Comparison of ENCODE assay signal across 16 cellular contexts in the genomic region with DNA sequence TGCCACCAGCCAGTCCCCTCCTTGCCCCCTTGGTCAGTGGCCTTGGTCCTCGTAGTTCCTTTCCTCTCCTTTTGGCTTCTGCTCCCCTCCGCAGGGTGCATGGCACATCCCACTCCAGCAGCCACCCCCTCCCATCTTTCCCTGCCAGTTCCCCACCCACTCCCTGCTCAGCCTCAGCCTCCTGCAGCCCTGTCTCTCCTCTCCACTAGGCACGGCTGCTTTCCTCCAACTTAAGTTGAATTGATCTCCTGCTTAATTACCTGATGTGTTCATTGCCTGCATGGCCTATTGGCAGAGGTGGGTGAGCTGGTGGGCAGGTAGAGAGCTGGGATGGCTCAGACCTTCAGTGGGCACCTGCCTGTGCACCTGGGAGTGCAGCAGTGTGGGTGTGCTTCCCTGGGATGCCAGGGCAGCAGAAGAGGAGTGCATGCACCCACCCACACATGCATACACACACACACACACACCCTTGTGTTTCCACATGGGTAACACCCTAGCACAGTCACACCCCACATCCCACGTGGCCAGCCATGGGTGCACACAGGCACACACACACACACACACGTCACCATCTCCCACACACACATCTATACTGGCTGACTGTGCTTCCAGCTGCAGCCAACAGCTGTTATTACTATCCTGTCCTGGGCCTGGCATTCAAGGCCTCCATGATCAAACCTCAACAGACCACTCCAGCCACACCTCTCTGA. TPM values are rescaled to one million over a fixed set of nuclear protein-coding genes. Genes with fewer than 3 reads are reported as not detected.
"Had no signal": no experiment of that assay in that cellular context is flagged by ENCODE, and none has a peak within 500 bp of the region (broad histone marks: within the 10 kb centered on the region; RNA-seq: fewer than 3 reads in every experiment).

No MANE protein-coding gene starts in this region.

- H3K9me3 Mint-ChIP-seq: activated CD8-positive, alpha-beta T cell treated with anti-CD3 and anti-CD28 coated beads for 36 hours; activated T-cell treated with anti-CD3 and anti-CD28 coated beads, Interleukin-2, amount 50 U/mL, for 72 hours; mesothelial cell of epicardium; stimulated activated naive B cell treated with anti-CD40 and anti-IgM and Interleukin-4, amounts not matched to agents 10 μg/mL and 1 μg/mL and 100 μg/mL, for 72 hours had no signal

- DNase-seq: activated CD4-positive, alpha-beta T cell treated with anti-CD3 and anti-CD28 coated beads for 4 hours; activated CD8-positive, alpha-beta memory T cell treated with anti-CD3 and anti-CD28 coated beads, Interleukin-2, amount 50 U/mL, for 4 hours; activated CD8-positive, alpha-beta T cell treated with anti-CD3 and anti-CD28 coated beads for 36 hours; activated naive CD4-positive, alpha-beta T cell treated with Interleukin-2 at 50 U/mL for 16 hours; activated T-cell treated with anti-CD3 and anti-CD28 coated beads, Interleukin-2, amount 50 U/mL, for 72 hours; cortex of kidney; effector memory CD4-positive, alpha-beta T cell; foreskin melanocyte; heart right ventricle; islet precursor cell; left ventricle myocardium superior; right cardiac atrium; stimulated activated naive B cell treated with anti-CD40 and anti-IgM and Interleukin-4, amounts not matched to agents 10 μg/mL and 1 μg/mL and 100 μg/mL, for 72 hours; trophoblast cell had no signal

- H3K4me3 Mint-ChIP-seq: activated CD8-positive, alpha-beta T cell treated with anti-CD3 and anti-CD28 coated beads for 36 hours; activated T-cell treated with anti-CD3 and anti-CD28 coated beads, Interleukin-2, amount 50 U/mL, for 72 hours; mesothelial cell of epicardium; stimulated activated naive B cell treated with anti-CD40 and anti-IgM and Interleukin-4, amounts not matched to agents 10 μg/mL and 1 μg/mL and 100 μg/mL, for 72 hours had no signal

- H3K4me3 ChIP-seq: heart right ventricle had no signal

- ATAC-seq: activated CD8-positive, alpha-beta T cell treated with anti-CD3 and anti-CD28 coated beads for 36 hours; activated T-cell treated with anti-CD3 and anti-CD28 coated beads, Interleukin-2, amount 50 U/mL, for 72 hours; left ventricle myocardium superior; right cardiac atrium; stimulated activated naive B cell treated with anti-CD40 and anti-IgM and Interleukin-4, amounts not matched to agents 10 μg/mL and 1 μg/mL and 100 μg/mL, for 72 hours had no signal

- H3K27ac ChIP-seq: heart right ventricle had no signal

- H3K36me3 Mint-ChIP-seq: mesothelial cell of epicardium; stimulated activated naive B cell treated with anti-CD40 and anti-IgM and Interleukin-4, amounts not matched to agents 10 μg/mL and 1 μg/mL and 100 μg/mL, for 72 hours had no signal

- H3K27ac Mint-ChIP-seq: activated CD8-positive, alpha-beta T cell treated with anti-CD3 and anti-CD28 coated beads for 36 hours; activated T-cell treated with anti-CD3 and anti-CD28 coated beads, Interleukin-2, amount 50 U/mL, for 72 hours; mesothelial cell of epicardium; stimulated activated naive B cell treated with anti-CD40 and anti-IgM and Interleukin-4, amounts not matched to agents 10 μg/mL and 1 μg/mL and 100 μg/mL, for 72 hours had no signal

- H3K27me3 Mint-ChIP-seq: activated CD8-positive, alpha-beta T cell treated with anti-CD3 and anti-CD28 coated beads for 36 hours had no signal

- H3K4me1 Mint-ChIP-seq: stimulated activated naive B cell treated with anti-CD40 and anti-IgM and Interleukin-4, amounts not matched to agents 10 μg/mL and 1 μg/mL and 100 μg/mL, for 72 hours had no signal

RNA-seq across cellular contexts. Expression of a gene that starts 33.2 kb away (rescaled TPM):
- total RNA-seq: epithelial cell of proximal tubule had no signal
